In the genomic region with DNA sequence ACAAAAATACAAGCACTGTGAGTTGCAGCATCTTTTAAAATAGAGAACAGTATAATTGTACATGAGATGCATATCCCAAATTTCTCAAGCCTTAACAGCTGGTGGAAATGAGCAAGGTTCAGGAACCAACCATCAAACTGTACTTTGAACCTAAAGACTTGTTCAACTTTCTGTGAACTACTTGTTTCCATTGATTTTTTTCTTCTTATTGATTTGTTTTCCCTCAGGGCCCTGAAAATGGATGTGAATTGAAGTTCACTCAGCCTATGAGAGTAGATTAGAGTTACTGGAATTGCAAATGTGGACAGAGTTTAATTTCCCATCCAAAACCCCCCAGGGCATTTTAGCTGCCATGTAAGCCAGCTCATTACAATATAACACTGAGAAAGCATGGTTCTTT, we compare ENCODE assay signal across 19 cellular contexts.
DNase-seq lines count a peak whose midpoint lies in the region; ATAC-seq and TF ChIP-seq lines count a peak whose summit lies in the region.
"Had no signal": no experiment of that assay in that cellular context is flagged by ENCODE, and none has a peak within 500 bp of the region (broad histone marks: within the 10 kb centered on the region; RNA-seq: fewer than 3 reads in every experiment).

No MANE protein-coding gene starts in this region.

- H3K9me3 Mint-ChIP-seq in H9: no peaks in the 10 kb centered on the region

- no peaks in the 10 kb centered on the region for H3K9me3 ChIP-seq in BE2C
- H3K9me3 ChIP-seq in liver (ENCODE audit: control insufficient read depth in 4 of 4, low read length in 3 of 4): no peaks in the 10 kb centered on the region
- H3K9me3 ChIP-seq in H9 (ENCODE audit: control insufficient read depth, low read depth, low read length): no peaks in the 10 kb centered on the region
- H3K9me3 ChIP-seq in heart left ventricle: peaks cover 0 to under 1% (median 0%) of the 10 kb centered on the region in 12 donors
- H3K9me3 ChIP-seq: A549, Caco-2 had no signal

- H3K27ac Mint-ChIP-seq in H9: no peak overlapping the region
- H3K27ac Mint-ChIP-seq: CD4-positive, CD25-positive, alpha-beta regulatory T cell; CD8-positive, alpha-beta T cell had no signal

- no peak overlapping the region for H3K18ac ChIP-seq in H9 (ENCODE audit: insufficient read length, low read depth, low read length)

- H2AK5ac ChIP-seq in H9 (ENCODE audit: insufficient read length, low read length): no peak overlapping the region

- no peak overlapping the region for H3K27ac ChIP-seq in liver (ENCODE audit: low read depth in 1 of 2, low read length in 2 of 2)
- H3K27ac ChIP-seq in H9 (ENCODE audit: insufficient read length, low read depth, low read length): no peak overlapping the region
- H3K27ac ChIP-seq in heart left ventricle: no peak overlapping the region
- H3K27ac ChIP-seq: A549, BLaER1, C4-2B had no signal

- H3K36me3 ChIP-seq in BE2C (no peaks in the 10 kb centered on the region), liver (ENCODE audit: control insufficient read depth in 4 of 4, insufficient read depth in 3 of 4, low read depth in 1 of 4, low read length in 3 of 4) (no peaks in the 10 kb centered on the region), heart left ventricle (no peaks in the 10 kb centered on the region)
- H3K36me3 ChIP-seq: BLaER1 had no signal

- no peak overlapping the region for H3K4me2 ChIP-seq in H9 (ENCODE audit: insufficient read depth, insufficient read length, low read length)
- H3K4me2 ChIP-seq: A549, BLaER1 had no signal

- H3K27me3 Mint-ChIP-seq in H9 (ENCODE audit: low read depth): no peaks in the 10 kb centered on the region
- H3K27me3 Mint-ChIP-seq: CD4-positive, CD25-positive, alpha-beta regulatory T cell had no signal

- H2BK12ac ChIP-seq in H9 (ENCODE audit: insufficient read length, low read depth, low read length): no peak overlapping the region

- intact Hi-C loops in heart left ventricle (cut with DNase I): no loop called here

- no peak overlapping the region for H3T11ph ChIP-seq in H9 (ENCODE audit: low read length)

- no peak overlapping the region for H3K56ac ChIP-seq in H9 (ENCODE audit: insufficient read length, low read depth, low read length)

- H3K9ac ChIP-seq in liver (ENCODE audit: low read depth in 1 of 2, low read length in 2 of 2): no peak overlapping the region
- H3K9ac ChIP-seq in H9 (ENCODE audit: extremely low read depth, insufficient read length, low read length): no peak overlapping the region
- H3K9ac ChIP-seq: BLaER1 had no signal

- no peak overlapping the region for H2BK120ac ChIP-seq in H9 (ENCODE audit: low read depth, low read length, poor library complexity, severe bottlenecking)

- ATAC-seq in heart left ventricle: no peak
- ATAC-seq: A549; CD8-positive, alpha-beta T cell had no signal

- H2BK5ac ChIP-seq in H9 (ENCODE audit: insufficient read length, low read length): no peak overlapping the region

- H3K4me3 Mint-ChIP-seq in H9: no peak overlapping the region
- H3K4me3 Mint-ChIP-seq: CD4-positive, CD25-positive, alpha-beta regulatory T cell; CD8-positive, alpha-beta T cell had no signal

- H4K5ac ChIP-seq in H9 (ENCODE audit: insufficient read length, low read depth, low read length): no peak overlapping the region

- no peak overlapping the region for H3K14ac ChIP-seq in H9 (ENCODE audit: insufficient read depth, low read length)

- no peak overlapping the region for H3K23ac ChIP-seq in H9 (ENCODE audit: insufficient read length, low read depth, low read length)

- no peak overlapping the region for H4K8ac ChIP-seq in H9 (replicated peaks; ENCODE audit: insufficient read length, low read depth, low read length)

- no peaks in the 10 kb centered on the region for H3K79me2 ChIP-seq in H9 (ENCODE audit: insufficient read depth, low read length)

- H3K36me3 Mint-ChIP-seq in H9 (ENCODE audit: insufficient read depth in 1 of 3, low read depth in 3 of 3): no peaks in the 10 kb centered on the region
- H3K36me3 Mint-ChIP-seq: CD4-positive, CD25-positive, alpha-beta regulatory T cell; CD8-positive, alpha-beta T cell had no signal

- TF ChIP-seq POLR2A in heart left ventricle (IDR thresholded peaks at IDR 0.05): no peak

- H2BK20ac ChIP-seq in H9 (ENCODE audit: low read depth, low read length, poor library complexity, severe bottlenecking): no peak overlapping the region

- TF ChIP-seq CTCF in BE2C (IDR thresholded peaks at IDR 0.05; ENCODE audit: low read depth, low read length): no peak
- no peak for TF ChIP-seq CTCF in liver (IDR thresholded peaks at IDR 0.05; ENCODE audit: low read depth, low read length, missing input control)
- no peak for TF ChIP-seq CTCF in H9 (conservative IDR thresholded peaks at IDR 0.05)
- no peak for TF ChIP-seq CTCF in heart left ventricle (IDR thresholded peaks at IDR 0.05)

- H3K27me3 ChIP-seq in BE2C: no peaks in the 10 kb centered on the region
- no peaks in the 10 kb centered on the region for H3K27me3 ChIP-seq in liver (ENCODE audit: control insufficient read depth in 4 of 4, insufficient read depth in 4 of 4, low read length in 3 of 4)
- no peaks in the 10 kb centered on the region for H3K27me3 ChIP-seq in H9 (ENCODE audit: insufficient read depth, low read length)
- H3K27me3 ChIP-seq in heart left ventricle: no peaks in the 10 kb centered on the region
- H3K27me3 ChIP-seq: BLaER1 had no signal

- H2AFZ ChIP-seq in H9 (ENCODE audit: low read length): no peak overlapping the region

- H3K4me3 ChIP-seq in BE2C (ENCODE audit: low read depth, low read length): no peak overlapping the region
- no peak overlapping the region for H3K4me3 ChIP-seq in liver (ENCODE audit: low read depth in 1 of 3, low read length in 3 of 3)
- H3K4me3 ChIP-seq in heart left ventricle: no peak overlapping the region
- H3K4me3 ChIP-seq: A549, BLaER1 had no signal

- no peaks in the 10 kb centered on the region for H4K20me1 ChIP-seq in H9 (ENCODE audit: control insufficient read depth, insufficient read depth, insufficient read length)
- H4K20me1 ChIP-seq: BLaER1 had no signal

- H3K4me1 ChIP-seq in BE2C: no peaks in the 10 kb centered on the region
- H3K4me1 ChIP-seq in liver (ENCODE audit: control insufficient read depth in 4 of 4, insufficient read depth in 4 of 4, low read length in 3 of 4): no peaks in the 10 kb centered on the region
- no peaks in the 10 kb centered on the region for H3K4me1 ChIP-seq in H9 (ENCODE audit: insufficient read depth, low read length)
- no peaks in the 10 kb centered on the region for H3K4me1 ChIP-seq in heart left ventricle
- H3K4me1 ChIP-seq: A549, BLaER1, Caco-2 had no signal

- no peak overlapping the region for H4K91ac ChIP-seq in H9 (ENCODE audit: insufficient read length, low read depth, low read length)

- no peak overlapping the region for H2BK15ac ChIP-seq in H9 (ENCODE audit: low read depth, low read length)

- H3K4ac ChIP-seq in H9 (ENCODE audit: low read depth, low read length): no peak overlapping the region

- TF ChIP-seq RAD21 in liver (IDR thresholded peaks at IDR 0.05): no peak

- H3K4me1 Mint-ChIP-seq in H9: no peaks in the 10 kb centered on the region
- H3K4me1 Mint-ChIP-seq: CD4-positive, CD25-positive, alpha-beta regulatory T cell had no signal

- no peaks in the 10 kb centered on the region for H3K79me1 ChIP-seq in H9 (ENCODE audit: insufficient read depth, low read depth, low read length, poor library complexity, severe bottlenecking)

- no peaks in the 10 kb centered on the region for H3K23me2 ChIP-seq in H9 (ENCODE audit: insufficient read length, low read depth, low read length, poor library complexity, severe bottlenecking)

- peak; percentile 15 for DNase-seq in BE2C
- peak; percentile 94 for DNase-seq in DMS114 treated with DMSO at 0.1 percent for 48 hours (lab: John Stamatoyannopoulos, UW; ENCODE audit: unreplicated experiment)
- DNase-seq in renal cortical epithelial cell (ENCODE audit: low read depth): peak; percentile 19
- no peak for DNase-seq in D341Med (ENCODE audit: low spot score)
- DNase-seq in H9: no peak
- DNase-seq in heart left ventricle: no peak
- DNase-seq: 8988T; ACHN; Caco-2; CD4-positive, CD25-positive, alpha-beta regulatory T cell; CD8-positive, alpha-beta T cell; DMS153; DND-41; GOT3; HCEC 1CT had no signal

TF ChIP-seq in liver, 16 proteins besides CTCF, POLR2A, EP300 and RAD21:
- TF ChIP-seq, protein P1, sequence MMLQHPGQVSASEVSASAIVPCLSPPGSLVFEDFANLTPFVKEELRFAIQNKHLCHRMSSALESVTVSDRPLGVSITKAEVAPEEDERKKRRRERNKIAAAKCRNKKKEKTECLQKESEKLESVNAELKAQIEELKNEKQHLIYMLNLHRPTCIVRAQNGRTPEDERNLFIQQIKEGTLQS (IDR thresholded peaks at IDR 0.05): no peak
- TF ChIP-seq SP1 (IDR thresholded peaks at IDR 0.05): no peak
- TF ChIP-seq HNF4A (conservative IDR thresholded peaks at IDR 0.05): peak; percentile 16 to 33

Comparison
In these comparisons a context has a peak if more than half of its experiments do, and no peak if none do; other contexts are left out.
1. DNase-seq: peak in BE2C (single experiment), DMS114 treated with DMSO at 0.1 percent for 48 hours (single experiment) and renal cortical epithelial cell (single experiment); none in D341Med (single experiment), H9 (single experiment) and heart left ventricle (0 of 5).